ENCODE assay signal across 3 cellular contexts in the genomic region with DNA sequence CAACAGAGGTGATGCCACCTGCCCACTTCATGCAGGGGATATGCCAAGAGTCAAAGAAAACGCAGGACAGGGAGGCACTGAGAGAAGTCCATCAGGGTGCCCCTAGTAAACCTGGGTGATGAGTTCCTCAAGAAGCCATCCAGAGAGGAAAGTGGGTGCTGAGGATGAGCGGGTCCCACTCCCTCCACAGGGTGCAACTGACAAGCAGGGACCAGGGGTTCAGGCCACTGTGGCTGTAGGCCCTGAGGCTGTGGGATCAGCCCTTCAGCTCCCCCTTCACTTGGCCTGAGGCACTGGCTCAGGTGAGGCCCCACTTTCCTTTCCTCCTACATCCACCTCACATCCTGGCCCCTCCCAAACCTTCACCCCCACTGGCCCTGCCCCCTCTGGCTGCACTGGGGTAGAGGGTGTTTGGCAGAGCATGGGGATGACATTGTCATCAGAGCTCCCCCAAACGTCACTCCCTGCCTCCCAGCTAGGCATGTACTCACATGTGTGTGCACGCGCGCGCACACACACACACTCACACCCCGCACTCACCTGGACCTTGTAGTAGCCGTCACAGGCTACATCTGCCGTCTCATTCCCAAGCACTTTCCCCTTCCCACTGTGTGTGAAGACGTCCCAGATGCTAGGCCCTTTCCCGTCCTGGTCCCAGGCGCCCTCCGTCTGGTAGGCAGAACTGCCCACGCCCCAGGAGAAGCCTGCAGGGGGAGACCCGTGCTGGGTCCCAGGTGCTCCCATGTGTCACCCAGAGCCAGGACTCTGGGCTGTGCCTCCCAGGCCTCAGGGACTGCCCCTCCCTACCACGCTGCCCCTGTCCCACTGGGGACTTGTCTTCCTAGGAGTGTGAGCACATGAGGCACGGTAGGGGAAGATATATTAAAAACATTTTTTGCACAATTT.
TF ChIP-seq lines count a peak whose summit lies in the region.

No MANE protein-coding gene starts in this region.

TF ChIP-seq in GM23338, 12 proteins besides CTCF, POLR2A, EP300 and RAD21:
- TF ChIP-seq CREB1 (CRISPR knock-in tag; IDR thresholded peaks at IDR 0.05; ENCODE audit: low read depth) = no peak

TF ChIP-seq in WTC11, 78 proteins besides CTCF, POLR2A, EP300 and RAD21:
- TF ChIP-seq, protein P1, sequence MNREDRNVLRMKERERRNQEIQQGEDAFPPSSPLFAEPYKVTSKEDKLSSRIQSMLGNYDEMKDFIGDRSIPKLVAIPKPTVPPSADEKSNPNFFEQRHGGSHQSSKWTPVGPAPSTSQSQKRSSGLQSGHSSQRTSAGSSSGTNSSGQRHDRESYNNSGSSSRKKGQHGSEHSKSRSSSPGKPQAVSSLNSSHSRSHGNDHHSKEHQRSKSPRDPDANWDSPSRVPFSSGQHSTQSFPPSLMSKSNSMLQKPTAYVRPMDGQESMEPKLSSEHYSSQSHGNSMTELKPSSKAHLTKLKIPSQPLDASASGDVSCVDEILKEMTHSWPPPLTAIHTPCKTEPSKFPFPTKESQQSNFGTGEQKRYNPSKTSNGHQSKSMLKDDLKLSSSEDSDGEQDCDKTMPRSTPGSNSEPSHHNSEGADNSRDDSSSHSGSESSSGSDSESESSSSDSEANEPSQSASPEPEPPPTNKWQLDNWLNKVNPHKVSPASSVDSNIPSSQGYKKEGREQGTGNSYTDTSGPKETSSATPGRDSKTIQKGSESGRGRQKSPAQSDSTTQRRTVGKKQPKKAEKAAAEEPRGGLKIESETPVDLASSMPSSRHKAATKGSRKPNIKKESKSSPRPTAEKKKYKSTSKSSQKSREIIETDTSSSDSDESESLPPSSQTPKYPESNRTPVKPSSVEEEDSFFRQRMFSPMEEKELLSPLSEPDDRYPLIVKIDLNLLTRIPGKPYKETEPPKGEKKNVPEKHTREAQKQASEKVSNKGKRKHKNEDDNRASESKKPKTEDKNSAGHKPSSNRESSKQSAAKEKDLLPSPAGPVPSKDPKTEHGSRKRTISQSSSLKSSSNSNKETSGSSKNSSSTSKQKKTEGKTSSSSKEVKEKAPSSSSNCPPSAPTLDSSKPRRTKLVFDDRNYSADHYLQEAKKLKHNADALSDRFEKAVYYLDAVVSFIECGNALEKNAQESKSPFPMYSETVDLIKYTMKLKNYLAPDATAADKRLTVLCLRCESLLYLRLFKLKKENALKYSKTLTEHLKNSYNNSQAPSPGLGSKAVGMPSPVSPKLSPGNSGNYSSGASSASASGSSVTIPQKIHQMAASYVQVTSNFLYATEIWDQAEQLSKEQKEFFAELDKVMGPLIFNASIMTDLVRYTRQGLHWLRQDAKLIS (CRISPR knock-in tag; IDR thresholded peaks at IDR 0.05; ENCODE audit: borderline replicate concordance) = no peak
- TF ChIP-seq ZNF138 (CRISPR knock-in tag; conservative IDR thresholded peaks at IDR 0.05) (0 out of 2 replicates have a peak, but pooled peaks have one; percentile 24), TP53 (CRISPR knock-in tag; IDR thresholded peaks at IDR 0.05) (0 out of 2 replicates have a peak, but pooled peaks have one; percentile 55)

TF ChIP-seq in HepG2, 621 proteins besides CTCF, POLR2A, EP300 and RAD21:
- TF ChIP-seq IKZF4 (CRISPR knock-in tag; IDR thresholded peaks at IDR 0.05; ENCODE audit: borderline replicate concordance, low read depth, not compliant biosample characterization) (no peak), ARID2 (CRISPR knock-in tag; IDR thresholded peaks at IDR 0.05; ENCODE audit: borderline replicate concordance) (no peak), GFI1 (CRISPR knock-in tag; IDR thresholded peaks at IDR 0.05; ENCODE audit: borderline replicate concordance) (no peak), ZNF891 (CRISPR knock-in tag; IDR thresholded peaks at IDR 0.05) (no peak), ZNF317 (CRISPR knock-in tag; IDR thresholded peaks at IDR 0.05) (no peak)
- TF ChIP-seq, protein P2, sequence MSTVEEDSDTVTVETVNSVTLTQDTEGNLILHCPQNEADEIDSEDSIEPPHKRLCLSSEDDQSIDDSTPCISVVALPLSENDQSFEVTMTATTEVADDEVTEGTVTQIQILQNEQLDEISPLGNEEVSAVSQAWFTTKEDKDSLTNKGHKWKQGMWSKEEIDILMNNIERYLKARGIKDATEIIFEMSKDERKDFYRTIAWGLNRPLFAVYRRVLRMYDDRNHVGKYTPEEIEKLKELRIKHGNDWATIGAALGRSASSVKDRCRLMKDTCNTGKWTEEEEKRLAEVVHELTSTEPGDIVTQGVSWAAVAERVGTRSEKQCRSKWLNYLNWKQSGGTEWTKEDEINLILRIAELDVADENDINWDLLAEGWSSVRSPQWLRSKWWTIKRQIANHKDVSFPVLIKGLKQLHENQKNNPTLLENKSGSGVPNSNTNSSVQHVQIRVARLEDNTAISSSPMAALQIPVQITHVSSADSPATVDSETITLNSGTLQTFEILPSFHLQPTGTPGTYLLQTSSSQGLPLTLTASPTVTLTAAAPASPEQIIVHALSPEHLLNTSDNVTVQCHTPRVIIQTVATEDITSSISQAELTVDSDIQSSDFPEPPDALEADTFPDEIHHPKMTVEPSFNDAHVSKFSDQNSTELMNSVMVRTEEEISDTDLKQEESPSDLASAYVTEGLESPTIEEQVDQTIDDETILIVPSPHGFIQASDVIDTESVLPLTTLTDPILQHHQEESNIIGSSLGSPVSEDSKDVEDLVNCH (CRISPR knock-in tag; IDR thresholded peaks at IDR 0.05) = no peak
- TF ChIP-seq, protein P3, sequence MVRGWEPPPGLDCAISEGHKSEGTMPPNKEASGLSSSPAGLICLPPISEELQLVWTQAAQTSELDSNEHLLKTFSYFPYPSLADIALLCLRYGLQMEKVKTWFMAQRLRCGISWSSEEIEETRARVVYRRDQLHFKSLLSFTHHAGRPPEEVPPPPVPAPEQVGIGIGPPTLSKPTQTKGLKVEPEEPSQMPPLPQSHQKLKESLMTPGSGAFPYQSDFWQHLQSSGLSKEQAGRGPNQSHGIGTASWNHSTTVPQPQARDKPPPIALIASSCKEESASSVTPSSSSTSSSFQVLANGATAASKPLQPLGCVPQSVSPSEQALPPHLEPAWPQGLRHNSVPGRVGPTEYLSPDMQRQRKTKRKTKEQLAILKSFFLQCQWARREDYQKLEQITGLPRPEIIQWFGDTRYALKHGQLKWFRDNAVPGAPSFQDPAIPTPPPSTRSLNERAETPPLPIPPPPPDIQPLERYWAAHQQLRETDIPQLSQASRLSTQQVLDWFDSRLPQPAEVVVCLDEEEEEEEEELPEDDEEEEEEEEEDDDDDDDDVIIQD (CRISPR knock-in tag; IDR thresholded peaks at IDR 0.05; ENCODE audit: low read depth) = no peak
